1 cellular context compared by ENCODE assay signal in the genomic region with DNA sequence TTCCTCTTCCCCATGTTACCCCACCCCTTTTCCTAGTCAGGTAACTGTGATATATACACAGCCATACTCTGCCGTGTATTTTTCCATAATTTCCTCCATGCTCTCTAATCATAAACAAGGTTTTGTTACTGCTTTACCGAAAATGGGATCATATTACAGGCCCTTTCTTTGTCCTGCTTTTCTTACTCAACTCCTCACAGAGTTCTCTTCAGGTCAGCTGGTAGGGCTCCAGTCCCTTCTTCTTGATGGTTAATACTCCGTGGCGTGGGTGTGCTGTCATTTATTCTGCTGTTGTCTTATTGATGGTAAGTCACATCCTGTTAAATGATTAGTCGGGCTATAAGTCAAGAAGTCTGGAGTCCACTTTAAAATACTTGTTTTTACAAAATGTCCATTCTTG.
TF ChIP-seq lines count a peak whose summit lies in the region.

No MANE protein-coding gene starts in this region.

TF ChIP-seq in WTC11, 78 proteins besides CTCF, POLR2A, EP300 and RAD21 (continued from another document):
- TF ChIP-seq, protein P1, sequence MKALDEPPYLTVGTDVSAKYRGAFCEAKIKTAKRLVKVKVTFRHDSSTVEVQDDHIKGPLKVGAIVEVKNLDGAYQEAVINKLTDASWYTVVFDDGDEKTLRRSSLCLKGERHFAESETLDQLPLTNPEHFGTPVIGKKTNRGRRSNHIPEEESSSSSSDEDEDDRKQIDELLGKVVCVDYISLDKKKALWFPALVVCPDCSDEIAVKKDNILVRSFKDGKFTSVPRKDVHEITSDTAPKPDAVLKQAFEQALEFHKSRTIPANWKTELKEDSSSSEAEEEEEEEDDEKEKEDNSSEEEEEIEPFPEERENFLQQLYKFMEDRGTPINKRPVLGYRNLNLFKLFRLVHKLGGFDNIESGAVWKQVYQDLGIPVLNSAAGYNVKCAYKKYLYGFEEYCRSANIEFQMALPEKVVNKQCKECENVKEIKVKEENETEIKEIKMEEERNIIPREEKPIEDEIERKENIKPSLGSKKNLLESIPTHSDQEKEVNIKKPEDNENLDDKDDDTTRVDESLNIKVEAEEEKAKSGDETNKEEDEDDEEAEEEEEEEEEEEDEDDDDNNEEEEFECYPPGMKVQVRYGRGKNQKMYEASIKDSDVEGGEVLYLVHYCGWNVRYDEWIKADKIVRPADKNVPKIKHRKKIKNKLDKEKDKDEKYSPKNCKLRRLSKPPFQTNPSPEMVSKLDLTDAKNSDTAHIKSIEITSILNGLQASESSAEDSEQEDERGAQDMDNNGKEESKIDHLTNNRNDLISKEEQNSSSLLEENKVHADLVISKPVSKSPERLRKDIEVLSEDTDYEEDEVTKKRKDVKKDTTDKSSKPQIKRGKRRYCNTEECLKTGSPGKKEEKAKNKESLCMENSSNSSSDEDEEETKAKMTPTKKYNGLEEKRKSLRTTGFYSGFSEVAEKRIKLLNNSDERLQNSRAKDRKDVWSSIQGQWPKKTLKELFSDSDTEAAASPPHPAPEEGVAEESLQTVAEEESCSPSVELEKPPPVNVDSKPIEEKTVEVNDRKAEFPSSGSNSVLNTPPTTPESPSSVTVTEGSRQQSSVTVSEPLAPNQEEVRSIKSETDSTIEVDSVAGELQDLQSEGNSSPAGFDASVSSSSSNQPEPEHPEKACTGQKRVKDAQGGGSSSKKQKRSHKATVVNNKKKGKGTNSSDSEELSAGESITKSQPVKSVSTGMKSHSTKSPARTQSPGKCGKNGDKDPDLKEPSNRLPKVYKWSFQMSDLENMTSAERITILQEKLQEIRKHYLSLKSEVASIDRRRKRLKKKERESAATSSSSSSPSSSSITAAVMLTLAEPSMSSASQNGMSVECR (CRISPR knock-in tag; IDR thresholded peaks at IDR 0.05; ENCODE audit: borderline replicate concordance) = no peak
- no peak for TF ChIP-seq ZNF423 (CRISPR knock-in tag; IDR thresholded peaks at IDR 0.05)
